In the genomic region with DNA sequence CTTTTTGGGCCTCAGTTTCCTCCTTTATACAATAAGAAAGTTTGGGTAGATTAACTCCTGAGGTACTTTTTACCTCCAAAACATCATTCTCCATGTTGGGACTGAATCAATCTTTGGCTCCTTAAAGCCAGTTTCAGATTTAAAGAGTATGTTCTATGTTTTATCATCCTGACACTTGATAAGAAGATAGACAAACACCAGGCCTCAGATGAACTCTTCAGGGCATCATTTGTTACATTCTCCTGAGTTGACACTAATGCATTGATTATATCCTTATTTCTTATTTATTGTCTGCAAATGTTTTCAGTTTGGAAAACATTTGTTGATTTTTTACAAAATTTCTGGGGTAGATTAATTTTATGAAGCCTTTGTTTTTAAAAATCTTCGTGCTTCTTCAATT, we compare ENCODE assay signal across 23 cellular contexts.
DNase-seq lines count a peak whose midpoint lies in the region; FAIRE-seq and TF ChIP-seq lines count a peak whose summit lies in the region.
"Had no signal": no experiment of that assay in that cellular context is flagged by ENCODE, and none has a peak within 500 bp of the region (broad histone marks: within the 10 kb centered on the region; RNA-seq: fewer than 3 reads in every experiment).

No MANE protein-coding gene starts in this region.

- POLR2A ChIA-PET in SK-N-SH (lab: Yijun Ruan, JAX): no interaction called here

- no peak overlapping the region for H3K9ac ChIP-seq in SK-N-SH
- H3K9ac ChIP-seq: BLaER1 had no signal

- 8% methylated on average over 1 of the region's 1 CpG for WGBS in SK-N-SH (ENCODE audit: low lambda C conversion rate)

- H3F3A ChIP-seq in SK-N-SH (replicated peaks; ENCODE audit: insufficient read depth): no peaks in the 10 kb centered on the region

- CTCF ChIA-PET in SK-N-SH (lab: Yijun Ruan, JAX): interaction anchor here (0.7 to 1.3 kb wide), 9 partner anchors 8 to 270 kb away, joined by 3 to 6 read pairs (median 3); no protein-coding TSS in a partner anchor

- peak in 1 of 2 experiments; percentile 90; a peak in 2 of 4 replicates for TF ChIP-seq EP300 in SK-N-SH (IDR thresholded peaks at IDR 0.05; ENCODE audit: borderline replicate concordance in 1 of 2, low read depth in 1 of 2, low read length in 1 of 2)

- TF ChIP-seq RAD21 in SK-N-SH (IDR thresholded peaks at IDR 0.05; ENCODE audit: low read length): no peak

- no peaks in the 10 kb centered on the region for H3K36me3 ChIP-seq in SK-N-SH (replicated peaks in 1 of 2; ENCODE audit: control insufficient read depth in 1 of 2, insufficient read depth in 2 of 2, low read length in 1 of 2)
- H3K36me3 ChIP-seq: BE2C, BLaER1 had no signal

- no peaks in the 10 kb centered on the region; a peak in 1 of 4 replicates for H3K4me1 ChIP-seq in SK-N-SH (ENCODE audit: control insufficient read depth in 1 of 2, insufficient read depth in 2 of 2, low read depth in 1 of 2, low read length in 1 of 2)
- H3K4me1 ChIP-seq: BE2C, BLaER1 had no signal

- TF ChIP-seq CTCF in SK-N-SH (IDR thresholded peaks at IDR 0.05) (no peak), VCaP (conservative IDR thresholded peaks at IDR 0.05) (no peak)

- FAIRE-seq in A204.1 (lab: Jason Lieb, UNC) (peak; percentile 34), HTR-8/SVneo (lab: Jason Lieb, UNC) (no peak)
- FAIRE-seq: GM18507 had no signal

- H3K79me2 ChIP-seq in SK-N-SH (ENCODE audit: insufficient read depth): no peaks in the 10 kb centered on the region

- no peak overlapping the region for H3K4me2 ChIP-seq in SK-N-SH
- H3K4me2 ChIP-seq: BLaER1 had no signal

- H3K27ac ChIP-seq in SK-N-SH (ENCODE audit: low read depth in 2 of 2, low read length in 1 of 2) (no peak overlapping the region), VCaP (peak overlapping the region; percentile 9; the same call in 1 of the 2 replicates)
- H3K27ac ChIP-seq: 22Rv1, BLaER1 had no signal

- H3K9me3 ChIP-seq in SK-N-SH: no peaks in the 10 kb centered on the region
- H3K9me3 ChIP-seq: BE2C, BLaER1 had no signal

- H4K20me1 ChIP-seq in SK-N-SH (ENCODE audit: insufficient read depth): no peaks in the 10 kb centered on the region
- H4K20me1 ChIP-seq: BLaER1 had no signal

- no peaks in the 10 kb centered on the region for H3K27me3 ChIP-seq in SK-N-SH (ENCODE audit: insufficient read depth)
- H3K27me3 ChIP-seq: BE2C, BLaER1 had no signal

- H2AFZ ChIP-seq in SK-N-SH (ENCODE audit: low read depth): no peak overlapping the region

- DNase-seq in NCI-H69 (lab: John Stamatoyannopoulos, UW): peak; percentile 11
- no peak for DNase-seq in SK-N-SH
- DNase-seq in HTR-8/SVneo (ENCODE audit: insufficient read length, low spot score): no peak
- no peak for DNase-seq in NCI-H146 (lab: John Stamatoyannopoulos, UW)
- DNase-seq in hypothalamus (lab: John Stamatoyannopoulos, UW): no peak
- DNase-seq in NOMO-1 treated with DMSO at 0.1 percent for 48 hours (lab: John Stamatoyannopoulos, UW; ENCODE audit: unreplicated experiment): no peak
- DNase-seq: BE2C; C1 segment of cervical spinal cord; CD4-positive, alpha-beta memory T cell; CD4-positive, CD25-positive, alpha-beta regulatory T cell; CD8-positive, alpha-beta memory T cell; COR-L47; DMS 273 treated with DMSO at 0.1 percent for 48 hours; DMS153; DMS79; DND-41; EL had no signal

- H3K4me3 ChIP-seq in SK-N-SH (ENCODE audit: low read depth in 2 of 2, low read length in 1 of 2): no peak overlapping the region
- H3K4me3 ChIP-seq: BLaER1, GM12878 had no signal

- no peaks in the 10 kb centered on the region for H3K9me2 ChIP-seq in SK-N-SH

TF ChIP-seq in SK-N-SH, 30 proteins besides CTCF, POLR2A, EP300 and RAD21:
- TF ChIP-seq GATA2 (CRISPR knock-in tag; IDR thresholded peaks at IDR 0.05) (peak; percentile 81), RCOR1 (IDR thresholded peaks at IDR 0.05; ENCODE audit: low read length) (peak; percentile 51; the same call in 1 of the 2 replicates), TCF12 (IDR thresholded peaks at IDR 0.05) (peak; percentile 35), PBX3 (IDR thresholded peaks at IDR 0.05) (0 out of 2 replicates have a peak, but pooled peaks have one; percentile 13), TAF1 (IDR thresholded peaks at IDR 0.05; ENCODE audit: borderline replicate concordance, low read depth, low read length) (no peak), FOXJ3 (CRISPR knock-in tag; IDR thresholded peaks at IDR 0.05) (0 out of 2 replicates have a peak, but pooled peaks have one; percentile 19)
